7 cellular contexts compared by ENCODE assay signal in the genomic region with DNA sequence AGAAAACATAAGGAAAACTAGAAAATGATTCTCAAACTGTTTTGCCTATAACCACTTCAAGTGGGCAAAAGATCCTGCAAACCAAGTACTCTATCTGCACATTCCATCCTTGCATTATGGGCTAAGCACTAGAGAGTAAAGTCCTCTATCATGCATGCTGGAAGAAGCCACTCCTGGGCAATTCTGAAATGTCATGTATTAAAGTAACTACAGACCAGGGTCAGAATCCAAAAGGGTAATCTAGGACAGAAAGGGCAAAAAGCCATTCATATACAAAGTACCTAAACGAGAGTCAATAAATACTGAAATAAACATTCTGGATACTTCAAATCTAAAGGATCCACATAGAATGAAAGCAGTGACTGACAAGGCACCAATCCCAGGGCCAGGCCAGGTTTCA. TPM values are rescaled to one million over a fixed set of nuclear protein-coding genes. Genes with fewer than 3 reads are reported as not detected.
DNase-seq lines count a peak whose midpoint lies in the region; ATAC-seq and TF ChIP-seq lines count a peak whose summit lies in the region.

No MANE protein-coding gene starts in this region.

- CTCF ChIA-PET in activated CD8-positive, alpha-beta T cell treated with anti-CD3 and anti-CD28 coated beads, Interleukin-2, amount 10 ng/mL, durations not matched to agents 7 days and 5 days (lab: Charles Lee) = no interaction called here

- H3K4me1 Mint-ChIP-seq in activated CD8-positive, alpha-beta T cell treated with anti-CD3 and anti-CD28 coated beads, Interleukin-2, amount 10 ng/mL, durations not matched to agents 7 days and 5 days (ENCODE audit: low read depth) = peaks cover 19% of the 10 kb centered on the region
- H3K4me1 Mint-ChIP-seq in stimulated activated effector memory CD8-positive, alpha-beta T cell treated with anti-CD3 and anti-CD28 coated beads, Interleukin-12 subunit alpha, Interleukin-12 subunit beta, amount 100 ng/mL, for 72 hours = peaks cover 12% of the 10 kb centered on the region

- DNase-seq in HFF-Myc (ENCODE audit: extremely low read depth, low read depth) = no peak
- DNase-seq in activated CD8-positive, alpha-beta T cell treated with anti-CD3 and anti-CD28 coated beads, Interleukin-2, amount 10 ng/mL, durations not matched to agents 7 days and 5 days = no peak
- DNase-seq in stimulated activated effector memory CD8-positive, alpha-beta T cell treated with anti-CD3 and anti-CD28 coated beads, Interleukin-12 subunit alpha, Interleukin-12 subunit beta, amount 100 ng/mL, for 72 hours (ENCODE audit: low spot score in 2 of 2) = no peak
- no peak for DNase-seq in stimulated activated naive CD4-positive, alpha-beta T cell treated with Interleukin-2 at 50 U/mL for 16 hours (lab: John Stamatoyannopoulos, UW)
- DNase-seq in EL = no peak
- no peak for DNase-seq in COLO668 (lab: John Stamatoyannopoulos, UW; ENCODE audit: unreplicated experiment)

- no peak for ATAC-seq in activated CD8-positive, alpha-beta T cell treated with anti-CD3 and anti-CD28 coated beads, Interleukin-2, amount 10 ng/mL, durations not matched to agents 7 days and 5 days
- no peak for ATAC-seq in stimulated activated effector memory CD8-positive, alpha-beta T cell treated with anti-CD3 and anti-CD28 coated beads, Interleukin-12 subunit alpha, Interleukin-12 subunit beta, amount 100 ng/mL, for 72 hours

- H3K9me3 ChIP-seq in iPS-18c (ENCODE audit: control insufficient read depth, insufficient read depth, low read length) = no peaks in the 10 kb centered on the region

- no peaks in the 10 kb centered on the region for H3K9me3 Mint-ChIP-seq in activated CD8-positive, alpha-beta T cell treated with anti-CD3 and anti-CD28 coated beads, Interleukin-2, amount 10 ng/mL, durations not matched to agents 7 days and 5 days (ENCODE audit: insufficient read depth)
- no peaks in the 10 kb centered on the region for H3K9me3 Mint-ChIP-seq in stimulated activated effector memory CD8-positive, alpha-beta T cell treated with anti-CD3 and anti-CD28 coated beads, Interleukin-12 subunit alpha, Interleukin-12 subunit beta, amount 100 ng/mL, for 72 hours

- POLR2A ChIA-PET in activated CD8-positive, alpha-beta T cell treated with anti-CD3 and anti-CD28 coated beads, Interleukin-2, amount 10 ng/mL, durations not matched to agents 7 days and 5 days (lab: Charles Lee) = interaction anchor here (1.1 to 1.5 kb wide), 5 partner anchors 8 to 299 kb away, joined by 3 to 9 read pairs (median 5); partner anchors contain the start of genes IL2RG, NONO and TAF1

- H3K4me3 ChIP-seq in HFF-Myc (replicated peaks; ENCODE audit: low read depth, low read length) (peak overlapping the region; percentile 65), iPS-18c (ENCODE audit: insufficient read depth, low read depth, low read length) (peak overlapping the region; percentile 69)

- H3K36me3 Mint-ChIP-seq in activated CD8-positive, alpha-beta T cell treated with anti-CD3 and anti-CD28 coated beads, Interleukin-2, amount 10 ng/mL, durations not matched to agents 7 days and 5 days (ENCODE audit: low read depth) = peaks cover 16% of the 10 kb centered on the region
- peaks cover 40% of the 10 kb centered on the region for H3K36me3 Mint-ChIP-seq in stimulated activated effector memory CD8-positive, alpha-beta T cell treated with anti-CD3 and anti-CD28 coated beads, Interleukin-12 subunit alpha, Interleukin-12 subunit beta, amount 100 ng/mL, for 72 hours

- peaks cover under 1% of the 10 kb centered on the region for H3K27me3 Mint-ChIP-seq in activated CD8-positive, alpha-beta T cell treated with anti-CD3 and anti-CD28 coated beads, Interleukin-2, amount 10 ng/mL, durations not matched to agents 7 days and 5 days (ENCODE audit: low read depth)

- TF ChIP-seq CTCF in HFF-Myc (IDR thresholded peaks at IDR 0.05; ENCODE audit: low read depth, low read length, missing control alignments) = no peak

- peak overlapping the region; percentile 95 for H3K27ac Mint-ChIP-seq in activated CD8-positive, alpha-beta T cell treated with anti-CD3 and anti-CD28 coated beads, Interleukin-2, amount 10 ng/mL, durations not matched to agents 7 days and 5 days
- peak overlapping the region; percentile 94 for H3K27ac Mint-ChIP-seq in stimulated activated effector memory CD8-positive, alpha-beta T cell treated with anti-CD3 and anti-CD28 coated beads, Interleukin-12 subunit alpha, Interleukin-12 subunit beta, amount 100 ng/mL, for 72 hours

- peak overlapping the region; percentile 93 for H3K4me3 Mint-ChIP-seq in activated CD8-positive, alpha-beta T cell treated with anti-CD3 and anti-CD28 coated beads, Interleukin-2, amount 10 ng/mL, durations not matched to agents 7 days and 5 days
- peak overlapping the region; percentile 94 for H3K4me3 Mint-ChIP-seq in stimulated activated effector memory CD8-positive, alpha-beta T cell treated with anti-CD3 and anti-CD28 coated beads, Interleukin-12 subunit alpha, Interleukin-12 subunit beta, amount 100 ng/mL, for 72 hours

RNA-seq across cellular contexts. Expression of gene SNX12, which starts 1.1 kb away (rescaled TPM):
- 10 to 100 TPM; 38.9 to 46.9 TPM for total RNA-seq in activated CD8-positive, alpha-beta T cell treated with anti-CD3 and anti-CD28 coated beads, Interleukin-2, amount 10 ng/mL, durations not matched to agents 7 days and 5 days

RNA-seq across cellular contexts. Expression of gene FOXO4, which starts 28.6 kb away (rescaled TPM):
- total RNA-seq in activated CD8-positive, alpha-beta T cell treated with anti-CD3 and anti-CD28 coated beads, Interleukin-2, amount 10 ng/mL, durations not matched to agents 7 days and 5 days = 10 to 100 TPM; 12.7 to 14.2 TPM

RNA-seq across cellular contexts. Expression of gene CXorf65, which starts 39.5 kb away (rescaled TPM):
- total RNA-seq in activated CD8-positive, alpha-beta T cell treated with anti-CD3 and anti-CD28 coated beads, Interleukin-2, amount 10 ng/mL, durations not matched to agents 7 days and 5 days = 10 to 100 TPM; 12.7 to 17.6 TPM

RNA-seq across cellular contexts. Expression of gene IL2RG, which starts 44.3 kb away (rescaled TPM):
- total RNA-seq in activated CD8-positive, alpha-beta T cell treated with anti-CD3 and anti-CD28 coated beads, Interleukin-2, amount 10 ng/mL, durations not matched to agents 7 days and 5 days = 100 to 1,000 TPM; 348 to 351 TPM

RNA-seq across cellular contexts. Expression of gene MED12, which starts 51.3 kb away (rescaled TPM):
- total RNA-seq in activated CD8-positive, alpha-beta T cell treated with anti-CD3 and anti-CD28 coated beads, Interleukin-2, amount 10 ng/mL, durations not matched to agents 7 days and 5 days = 10 to 100 TPM; 49.0 to 50.2 TPM
